ENCODE assay signal across 16 cellular contexts in genomic region chr6:84653027-84653551, GRCh38.
DNase-seq lines count a peak whose midpoint lies in the region; ATAC-seq, FAIRE-seq and TF ChIP-seq lines count a peak whose summit lies in the region.
"Had no signal": no experiment of that assay in that cellular context is flagged by ENCODE, and none has a peak within 500 bp of the region (broad histone marks: within the 10 kb centered on the region; RNA-seq: fewer than 3 reads in every experiment).

No MANE protein-coding gene starts in this region.

- FAIRE-seq in endothelial cell of umbilical vein (lab: Jason Lieb, UNC): peak; percentile 79
- FAIRE-seq: G401.6 had no signal

- H3K4me3 ChIP-seq in PC-3 (ENCODE audit: low read length): no peak overlapping the region
- peak overlapping the region in 1 of 3 experiments; percentile 13 for H3K4me3 ChIP-seq in endothelial cell of umbilical vein (replicated peaks in 1 of 3; ENCODE audit: insufficient read depth in 1 of 3, low read depth in 1 of 3, low read length in 3 of 3)
- H3K4me3 ChIP-seq in psoas muscle: no peak overlapping the region
- no peak overlapping the region for H3K4me3 ChIP-seq in colonic mucosa
- H3K4me3 ChIP-seq: HAP-1 had no signal

- CTCF ChIA-PET in PC-3 (lab: Charles Lee) (no interaction called here), endothelial cell of umbilical vein (lab: Charles Lee) (interaction anchor here (1.5 to 1.7 kb wide), 2 partner anchors 116 to 186 kb away, joined by 3 to 4 read pairs; no protein-coding TSS in a partner anchor)

- dilution Hi-C loops in endothelial cell of umbilical vein (cut with MboI; ENCODE audit: extremely low pct_ligation_motif_present, low sequenced_read_pairs): no loop called here

- no peaks in the 10 kb centered on the region for H3F3A ChIP-seq in PC-3 (ENCODE audit: low read length, unreplicated experiment)

- intact Hi-C loops in PC-3 (cut with micrococcal nuclease) (no loop called here), endothelial cell of umbilical vein (cut with micrococcal nuclease) (loop anchor here (2.0 to 5.0 kb wide), 3 partner anchors 51 to 160 kb away; no protein-coding TSS in a partner anchor), psoas muscle (cut with DNase I) (no loop called here), colonic mucosa (cut with DNase I) (no loop called here)

- ATAC-seq in PC-3: no peak; the same call in none of the 2 replicates
- ATAC-seq in psoas muscle: no peak
- ATAC-seq in HG03025 (IDR thresholded peaks at IDR 0.05; ENCODE audit: low FRiP score, unreplicated experiment): no peak

- peak overlapping the region; percentile 53 for H3K27ac Mint-ChIP-seq in osteocyte (ENCODE audit: unreplicated experiment)
- H3K27ac Mint-ChIP-seq: B cell had no signal

- H2AFZ ChIP-seq in PC-3 (ENCODE audit: low read length) (no peak overlapping the region), endothelial cell of umbilical vein (ENCODE audit: low read depth, low read length) (peak overlapping the region; percentile 70)

- H3K9ac ChIP-seq in PC-3 (ENCODE audit: low read length) (no peak overlapping the region), endothelial cell of umbilical vein (replicated peaks; ENCODE audit: extremely low read depth, insufficient read depth, low read length) (peak overlapping the region; percentile 71), colonic mucosa (ENCODE audit: low read depth in 2 of 2, low read length in 2 of 2) (no peak overlapping the region)

- no peak for TF ChIP-seq POLR2A in endothelial cell of umbilical vein (IDR thresholded peaks at IDR 0.05; ENCODE audit: low read depth, low read length)

- peaks cover 25% of the 10 kb centered on the region for H3K4me1 Mint-ChIP-seq in osteocyte (ENCODE audit: unreplicated experiment)
- H3K4me1 Mint-ChIP-seq: B cell had no signal

- no peak overlapping the region for H3K27ac ChIP-seq in PC-3 (ENCODE audit: low read length)
- peak overlapping the region; percentile 97 for H3K27ac ChIP-seq in endothelial cell of umbilical vein (ENCODE audit: insufficient read depth, low read depth, low read length)
- H3K27ac ChIP-seq in psoas muscle: no peak overlapping the region
- H3K27ac ChIP-seq in colonic mucosa: no peak overlapping the region

- H3K9me3 Mint-ChIP-seq in osteocyte (ENCODE audit: unreplicated experiment): no peaks in the 10 kb centered on the region

- H3K9me3 ChIP-seq in PC-3 (ENCODE audit: low read length): no peaks in the 10 kb centered on the region
- no peaks in the 10 kb centered on the region for H3K9me3 ChIP-seq in endothelial cell of umbilical vein (replicated peaks; ENCODE audit: control insufficient read depth, insufficient read depth, low read length)
- H3K9me3 ChIP-seq in psoas muscle: no peaks in the 10 kb centered on the region
- H3K9me3 ChIP-seq in colonic mucosa: no peaks in the 10 kb centered on the region
- H3K9me3 ChIP-seq: HAP-1 had no signal

- H3K79me2 ChIP-seq in PC-3 (ENCODE audit: low read length) (no peaks in the 10 kb centered on the region), endothelial cell of umbilical vein (ENCODE audit: control insufficient read depth, insufficient read depth, low read length) (no peaks in the 10 kb centered on the region)

- peak overlapping the region; percentile 51; the same call in 1 of the 2 replicates for H3K4me2 ChIP-seq in PC-3 (ENCODE audit: low read length)
- peak overlapping the region; percentile 79 for H3K4me2 ChIP-seq in endothelial cell of umbilical vein (ENCODE audit: insufficient read depth, low read length)

- H3K4me3 Mint-ChIP-seq in osteocyte (ENCODE audit: unreplicated experiment): no peak overlapping the region
- H3K4me3 Mint-ChIP-seq: B cell had no signal

- POLR2A ChIA-PET in PC-3 (lab: Charles Lee; ENCODE audit: unreplicated experiment): no interaction called here
- POLR2A ChIA-PET in endothelial cell of umbilical vein (lab: Charles Lee): no interaction called here

- H3K27me3 ChIP-seq in PC-3 (ENCODE audit: low read length) (no peaks in the 10 kb centered on the region), endothelial cell of umbilical vein (ENCODE audit: control insufficient read depth in 2 of 2, insufficient read depth in 2 of 2, low read length in 2 of 2) (no peaks in the 10 kb centered on the region), psoas muscle (ENCODE audit: insufficient read depth in 3 of 3, low read length in 2 of 3) (no peaks in the 10 kb centered on the region), colonic mucosa (no peaks in the 10 kb centered on the region)

- WGBS in psoas muscle, 3 donors: 60 to 64% (median 64%) methylated on average over 3 of the region's 3 CpGs

- no peaks in the 10 kb centered on the region for H3K9me2 ChIP-seq in PC-3 (replicated peaks; ENCODE audit: low read length)

- BruUV-seq in PC-3 (replicated peaks; lab: Mats Ljungman, UMichigan) (no TSS peak), endothelial cell of umbilical vein (replicated peaks; lab: Mats Ljungman, UMichigan) (no TSS peak)

- peaks cover 24% of the 10 kb centered on the region for H3K4me1 ChIP-seq in PC-3 (ENCODE audit: insufficient read depth, low read length)
- peaks cover 36% of the 10 kb centered on the region for H3K4me1 ChIP-seq in endothelial cell of umbilical vein (ENCODE audit: control insufficient read depth, extremely low read depth, insufficient read depth, low read length)
- no peaks in the 10 kb centered on the region for H3K4me1 ChIP-seq in psoas muscle
- no peaks in the 10 kb centered on the region for H3K4me1 ChIP-seq in colonic mucosa
- H3K4me1 ChIP-seq: HAP-1 had no signal

- H3K36me3 Mint-ChIP-seq in osteocyte (ENCODE audit: unreplicated experiment): no peaks in the 10 kb centered on the region

- no peaks in the 10 kb centered on the region for H3K9me1 ChIP-seq in endothelial cell of umbilical vein (replicated peaks; ENCODE audit: control insufficient read depth, extremely low read depth, insufficient read depth, low read length)

- H3K27me3 Mint-ChIP-seq in osteocyte (ENCODE audit: unreplicated experiment): no peaks in the 10 kb centered on the region
- H3K27me3 Mint-ChIP-seq: B cell had no signal

- TF ChIP-seq CTCF in PC-3 (conservative IDR thresholded peaks at IDR 0.05; ENCODE audit: low read depth, low read length): no peak
- no peak for TF ChIP-seq CTCF in endothelial cell of umbilical vein (IDR thresholded peaks at IDR 0.05; ENCODE audit: extremely low read depth in 1 of 2, insufficient read depth in 1 of 2, low read depth in 1 of 2, low read length in 2 of 2)
- TF ChIP-seq CTCF in osteocyte (IDR thresholded peaks at IDR 0.05): no peak
- no peak for TF ChIP-seq CTCF in psoas muscle (IDR thresholded peaks at IDR 0.05)
- TF ChIP-seq CTCF in colonic mucosa (IDR thresholded peaks at IDR 0.05): no peak

- H4K20me1 ChIP-seq in PC-3 (ENCODE audit: low read length) (no peaks in the 10 kb centered on the region), endothelial cell of umbilical vein (replicated peaks; ENCODE audit: control insufficient read depth, extremely low read depth, insufficient read depth, low read length) (no peaks in the 10 kb centered on the region)

- DNase-seq in EH (ENCODE audit: low read depth): peak; percentile 9
- no peak for DNase-seq in PC-3
- peak; percentile 63 for DNase-seq in endothelial cell of umbilical vein (ENCODE audit: low read depth, low spot score)
- DNase-seq in osteocyte (ENCODE audit: extremely low spot score, unreplicated experiment): no peak
- no peak for DNase-seq in HUDEP-2 (lab: John Stamatoyannopoulos, UW; ENCODE audit: unreplicated experiment in 76 of 76)
- no peak for DNase-seq in psoas muscle
- DNase-seq in colonic mucosa: no peak
- DNase-seq: DMS79 treated with DMSO at 0.1 percent for 48 hours, KBM-7, NCI-H1105, NCI-H1694, SHP77 had no signal

- H3K36me3 ChIP-seq in PC-3 (ENCODE audit: low read depth, low read length): no peaks in the 10 kb centered on the region
- H3K36me3 ChIP-seq in endothelial cell of umbilical vein (ENCODE audit: control insufficient read depth in 2 of 2, extremely low read depth in 1 of 2, insufficient read depth in 2 of 2, low read length in 2 of 2): no peaks in the 10 kb centered on the region
- no peaks in the 10 kb centered on the region for H3K36me3 ChIP-seq in psoas muscle (ENCODE audit: insufficient read depth in 1 of 2, low read depth in 1 of 2)
- no peaks in the 10 kb centered on the region for H3K36me3 ChIP-seq in colonic mucosa
- H3K36me3 ChIP-seq: HAP-1 had no signal

TF ChIP-seq in endothelial cell of umbilical vein, 7 proteins besides CTCF, POLR2A, EP300 and RAD21:
- TF ChIP-seq EZH2 (IDR thresholded peaks at IDR 0.05; ENCODE audit: borderline replicate concordance, low read depth, low read length, severe bottlenecking) (no peak), POLR2AphosphoS5 (IDR thresholded peaks at IDR 0.05; ENCODE audit: insufficient read depth, low read depth, low read length) (no peak), FOS (IDR thresholded peaks at IDR 0.05; ENCODE audit: borderline replicate concordance, insufficient read depth, low read length) (no peak), MAX (IDR thresholded peaks at IDR 0.05; ENCODE audit: insufficient read depth, insufficient read length) (no peak), MYC (IDR thresholded peaks at IDR 0.05; ENCODE audit: low read depth, low read length) (no peak), JUN (IDR thresholded peaks at IDR 0.05; ENCODE audit: borderline replicate concordance, insufficient read depth, insufficient read length, low read depth) (no peak), GATA2 (IDR thresholded peaks at IDR 0.05; ENCODE audit: insufficient read depth, insufficient read length, low read depth, low read length) (no peak)
TF ChIP-seq in endothelial cell of umbilical vein: peak in this region for 0.

Comparison
In these comparisons a context has a peak if more than half of its experiments do, and no peak if none do; other contexts are left out.
1. DNase-seq: peak in EH (single experiment) and endothelial cell of umbilical vein (single experiment); none in PC-3 (single experiment), osteocyte (single experiment), HUDEP-2 (0 of 76), psoas muscle (0 of 2) and colonic mucosa (single experiment).